ENCODE assay signal across 8 cellular contexts in genomic region chr10:48444861-48445841, GRCh38.
DNase-seq lines count a peak whose midpoint lies in the region; ATAC-seq and TF ChIP-seq lines count a peak whose summit lies in the region.
"Had no signal": no experiment of that assay in that cellular context is flagged by ENCODE, and none has a peak within 500 bp of the region (broad histone marks: within the 10 kb centered on the region; RNA-seq: fewer than 3 reads in every experiment).

No MANE protein-coding gene starts in this region.

- H3K9ac ChIP-seq in colonic mucosa (ENCODE audit: low read depth in 2 of 2, low read length in 2 of 2) = no peak overlapping the region

- intact Hi-C loops in colonic mucosa (cut with DNase I) = no loop called here

- no peaks in the 10 kb centered on the region for H3K4me1 ChIP-seq in colonic mucosa

- no peak overlapping the region for H3K27ac ChIP-seq in colonic mucosa

- H3K9me3 ChIP-seq in colonic mucosa = no peaks in the 10 kb centered on the region

- no peak for TF ChIP-seq CTCF in colonic mucosa (IDR thresholded peaks at IDR 0.05)

- H3K4me3 ChIP-seq in colonic mucosa = no peak overlapping the region

- no peaks in the 10 kb centered on the region for H3K27me3 ChIP-seq in colonic mucosa

- H3K36me3 ChIP-seq in colonic mucosa = no peaks in the 10 kb centered on the region

- no peak for ATAC-seq in HG02763 (IDR thresholded peaks at IDR 0.05; ENCODE audit: unreplicated experiment)
- ATAC-seq: activated CD8-positive, alpha-beta T cell treated with anti-CD3 and anti-CD28 coated beads, Interleukin-2, amount 10 ng/mL, durations not matched to agents 7 days and 5 days had no signal

- DNase-seq in EH (ENCODE audit: low read depth) (peak; percentile 36), M059J (ENCODE audit: low read depth) (peak; percentile 48), amniotic epithelial cell (ENCODE audit: low read depth) (peak; percentile 25), myocyte (ENCODE audit: low read depth) (peak; percentile 55), OCI-M1 (lab: John Stamatoyannopoulos, UW) (no peak), colonic mucosa (no peak)
- DNase-seq: activated CD8-positive, alpha-beta T cell treated with anti-CD3 and anti-CD28 coated beads, Interleukin-2, amount 10 ng/mL, durations not matched to agents 7 days and 5 days had no signal

Comparison
In these comparisons a context has a peak if more than half of its experiments do, and no peak if none do; other contexts are left out.
1. DNase-seq: peak in EH (single experiment), M059J (single experiment), amniotic epithelial cell (single experiment) and myocyte (single experiment); none in OCI-M1 (single experiment) and colonic mucosa (single experiment).